11 cellular contexts compared by ENCODE assay signal in the genomic region with DNA sequence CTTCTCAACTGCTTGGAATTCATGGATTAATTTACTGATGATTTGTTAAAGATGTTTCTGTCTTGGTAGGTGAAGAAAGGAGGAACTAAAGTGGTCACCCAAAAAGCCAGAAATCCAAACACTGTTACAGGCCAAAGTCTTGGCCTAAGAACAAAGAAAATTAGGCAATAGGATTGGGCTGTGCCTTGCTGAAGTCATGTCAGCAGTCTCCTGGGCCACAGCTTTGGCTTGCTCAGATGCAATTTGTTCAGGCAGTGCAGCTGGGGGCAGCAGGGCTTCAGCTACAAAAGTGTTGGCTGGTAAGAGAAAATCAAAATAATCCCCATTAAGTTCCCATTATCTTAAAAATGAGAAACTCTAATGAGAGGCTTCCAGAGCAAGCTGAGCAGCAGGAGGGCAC. TPM values are rescaled to one million over a fixed set of nuclear protein-coding genes. Genes with fewer than 3 reads are reported as not detected.
DNase-seq lines count a peak whose midpoint lies in the region; ATAC-seq and TF ChIP-seq lines count a peak whose summit lies in the region.
"Had no signal": no experiment of that assay in that cellular context is flagged by ENCODE, and none has a peak within 500 bp of the region (broad histone marks: within the 10 kb centered on the region; RNA-seq: fewer than 3 reads in every experiment).

No MANE protein-coding gene starts in this region.

- no peak for TF ChIP-seq POLR2A in GM18505 (IDR thresholded peaks at IDR 0.05; ENCODE audit: borderline replicate concordance, extremely low read depth, insufficient read depth, insufficient read length)

- POLR2A ChIA-PET in GM10248 (lab: Yijun Ruan, JAX): no interaction called here

- no peaks in the 10 kb centered on the region for H3K27me3 ChIP-seq in rectal smooth muscle tissue (ENCODE audit: control insufficient read depth, insufficient read depth, low read length)
- H3K27me3 ChIP-seq: body of pancreas, upper lobe of left lung had no signal

- no peak overlapping the region for H3K4me3 ChIP-seq in rectal smooth muscle tissue (ENCODE audit: low read length)
- H3K4me3 ChIP-seq: body of pancreas, upper lobe of left lung had no signal

- H3K4me1 ChIP-seq in rectal smooth muscle tissue (ENCODE audit: control insufficient read depth, insufficient read depth, low read length): peaks cover 28% of the 10 kb centered on the region
- H3K4me1 ChIP-seq: body of pancreas had no signal

- H3K9ac ChIP-seq in rectal smooth muscle tissue (ENCODE audit: low read length): no peak overlapping the region

- ATAC-seq in GM18505 (IDR thresholded peaks at IDR 0.05; ENCODE audit: unreplicated experiment) (no peak), HG03439 (IDR thresholded peaks at IDR 0.05; ENCODE audit: unreplicated experiment) (no peak)
- ATAC-seq: body of pancreas had no signal

- no peak for TF ChIP-seq CTCF in GM10248 (IDR thresholded peaks at IDR 0.05; ENCODE audit: control extremely low read depth, extremely low read depth, low read depth, missing control alignments)

- no peaks in the 10 kb centered on the region for H3K36me3 ChIP-seq in rectal smooth muscle tissue (ENCODE audit: control insufficient read depth, insufficient read depth, low read length)
- H3K36me3 ChIP-seq: upper lobe of left lung had no signal

- DNase-seq in GM04504 (ENCODE audit: low read depth): peak; percentile 61
- peak; percentile 63 for DNase-seq in RPMI7951 (ENCODE audit: low read depth)
- DNase-seq in fibroblast of peridontal ligament (ENCODE audit: extremely low read depth): peak; percentile 78
- no peak for DNase-seq in GM10248 (ENCODE audit: extremely low spot score)
- DNase-seq in GOT3 (lab: John Stamatoyannopoulos, UW): no peak
- DNase-seq: body of pancreas, NCI-H2081 treated with DMSO at 0.1 percent for 48 hours, upper lobe of left lung had no signal

- H3K27ac ChIP-seq in rectal smooth muscle tissue (ENCODE audit: low read depth, low read length): peak overlapping the region; percentile 84
- H3K27ac ChIP-seq: body of pancreas had no signal

- CTCF ChIA-PET in GM10248 (lab: Yijun Ruan, JAX): interaction anchor here (1.3 to 3.7 kb wide), 4 partner anchors 10 to 98 kb away, joined by 5 to 19 read pairs (median 6); a partner anchor contains a TSS

RNA-seq across cellular contexts. Expression of a gene that starts 14.0 kb away (rescaled TPM):
- 24.5 and 36.4 TPM in 2 replicates for total RNA-seq in RPMI7951 (2014; rRNA removed; shearing (Covaris generic))

Comparison
In these comparisons a context has a peak if more than half of its experiments do, and no peak if none do; other contexts are left out.
1. DNase-seq: peak in GM04504 (single experiment), RPMI7951 (single experiment) and fibroblast of peridontal ligament (single experiment); none in GM10248 (single experiment) and GOT3 (single experiment).